Comparison of ENCODE assay signal across 30 cellular contexts in genomic region chr3:114344492-114344891, GRCh38. TPM values are rescaled to one million over a fixed set of nuclear protein-coding genes. Genes with fewer than 3 reads are reported as not detected.
"Had no signal": no experiment of that assay in that cellular context is flagged by ENCODE, and none has a peak within 500 bp of the region (broad histone marks: within the 10 kb centered on the region; RNA-seq: fewer than 3 reads in every experiment).

No MANE protein-coding gene starts in this region.

- H3K4me3 Mint-ChIP-seq: activated naive CD8-positive, alpha-beta T cell treated with anti-CD3 and anti-CD28 coated beads for 36 hours; activated T-cell treated with anti-CD3 and anti-CD28 coated beads, Interleukin-2, amount 50 U/mL, for 4 hours; activated T-helper 1 cell treated with anti-CD3 and anti-CD28 coated beads, Interleukin-12 subunit alpha, Interleukin-12 subunit beta, Interleukin-2, Interleukin-4 antibody, amounts not matched to agents 30 ng/mL and 10 ng/mL and 1 ng/mL, durations not matched to agents 14 hours and 24 hours and 36 hours had no signal

- DNase-seq: activated CD4-positive, alpha-beta T cell treated with anti-CD3 and anti-CD28 coated beads for 48 hours; activated CD8-positive, alpha-beta memory T cell treated with anti-CD3 and anti-CD28 coated beads, Interleukin-2, amount 50 U/mL, for 4 hours; activated effector memory CD4-positive, alpha-beta T cell treated with anti-CD3 and anti-CD28 coated beads, Interleukin-2, amount 50 U/mL, for 16 hours; activated naive CD4-positive, alpha-beta T cell; activated naive CD4-positive, alpha-beta T cell treated with anti-CD3 and anti-CD28 coated beads, Interleukin-2, amount 50 U/mL, for 16 hours; activated naive CD8-positive, alpha-beta T cell treated with anti-CD3 and anti-CD28 coated beads for 36 hours; activated T-cell treated with anti-CD3 and anti-CD28 coated beads for 4 hours; activated T-cell treated with anti-CD3 and anti-CD28 coated beads, Interleukin-2, amount 50 U/mL, for 4 hours; amniotic stem cell; aorta; Kasumi-1; KG1; MG63; NCI-H1048; NCI-H1105 treated with DMSO at 0.1 percent for 48 hours; NCI-H1436; NCI-H1694; NCI-H1930; NCI-H2081 treated with DMSO at 0.1 percent for 48 hours; NCI-H226; NCI-H446 treated with DMSO at 0.1 percent for 48 hours; NCI-H524; SHP77; SJCRH30; T1000; WERI-Rb-1 had no signal

- ATAC-seq: activated T-cell treated with anti-CD3 and anti-CD28 coated beads, Interleukin-2, amount 50 U/mL, for 4 hours; Panc1 had no signal

- H3K27ac Mint-ChIP-seq: activated naive CD8-positive, alpha-beta T cell treated with anti-CD3 and anti-CD28 coated beads for 36 hours; activated T-helper 1 cell treated with anti-CD3 and anti-CD28 coated beads, Interleukin-12 subunit alpha, Interleukin-12 subunit beta, Interleukin-2, Interleukin-4 antibody, amounts not matched to agents 30 ng/mL and 10 ng/mL and 1 ng/mL, durations not matched to agents 14 hours and 24 hours and 36 hours had no signal

- H3K27me3 Mint-ChIP-seq: activated naive CD8-positive, alpha-beta T cell treated with anti-CD3 and anti-CD28 coated beads for 36 hours had no signal

- H3K9me3 Mint-ChIP-seq: activated naive CD8-positive, alpha-beta T cell treated with anti-CD3 and anti-CD28 coated beads for 36 hours; activated T-cell treated with anti-CD3 and anti-CD28 coated beads, Interleukin-2, amount 50 U/mL, for 4 hours; activated T-helper 1 cell treated with anti-CD3 and anti-CD28 coated beads, Interleukin-12 subunit alpha, Interleukin-12 subunit beta, Interleukin-2, Interleukin-4 antibody, amounts not matched to agents 30 ng/mL and 10 ng/mL and 1 ng/mL, durations not matched to agents 14 hours and 24 hours and 36 hours had no signal

RNA-seq across cellular contexts. Expression of gene TIGIT, which starts 50.7 kb away (rescaled TPM):
- total RNA-seq: cardiac muscle cell, RPMI7951 had no signal
